In the genomic region with DNA sequence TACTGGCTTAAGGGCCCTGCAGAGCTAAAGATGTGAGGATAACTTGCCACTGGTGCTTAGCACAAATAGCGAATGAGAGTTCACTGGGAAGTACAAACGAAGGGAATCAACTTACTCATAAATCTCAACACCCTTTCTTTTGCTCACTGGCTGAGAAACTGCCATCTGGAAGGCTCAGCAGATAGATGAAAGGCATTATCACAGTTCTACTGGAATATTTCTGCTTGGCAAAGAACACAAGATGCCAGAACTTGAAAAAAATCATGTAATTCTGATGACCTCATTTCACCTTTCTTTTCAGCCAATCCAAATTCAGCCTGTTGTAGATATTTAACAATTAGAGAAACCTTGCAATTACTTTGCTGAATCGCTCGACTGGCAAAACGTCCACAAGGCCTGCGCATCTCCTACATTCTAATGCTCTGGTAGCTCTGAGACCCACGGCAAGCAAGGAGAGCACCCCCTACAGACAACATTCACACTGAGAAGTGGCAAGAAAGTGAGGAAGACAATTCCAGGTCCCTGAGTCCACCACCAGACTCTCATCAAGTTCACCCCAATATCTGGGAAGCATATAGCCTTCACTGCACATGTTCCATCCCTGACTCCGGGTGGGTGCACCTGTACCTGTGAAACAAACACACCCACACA, we compare ENCODE assay signal across 19 cellular contexts. TPM values are rescaled to one million over a fixed set of nuclear protein-coding genes. Genes with fewer than 3 reads are reported as not detected.
DNase-seq lines count a peak whose midpoint lies in the region; TF ChIP-seq lines count a peak whose summit lies in the region.
"Had no signal": no experiment of that assay in that cellular context is flagged by ENCODE, and none has a peak within 500 bp of the region (broad histone marks: within the 10 kb centered on the region; RNA-seq: fewer than 3 reads in every experiment).

No MANE protein-coding gene starts in this region.

- no peak overlapping the region for H3K14ac ChIP-seq in H9 (ENCODE audit: insufficient read depth, low read length)

- H3K4me3 ChIP-seq in fibroblast of mammary gland (ENCODE audit: control insufficient read depth, low read depth, low read length) (no peak overlapping the region), ascending aorta (no peak overlapping the region)
- H3K4me3 ChIP-seq: BLaER1, gastrocnemius medialis, right lobe of liver had no signal

- no peak overlapping the region for H3K4ac ChIP-seq in H9 (ENCODE audit: low read depth, low read length)

- intact Hi-C loops in ascending aorta (cut with DNase I) = no loop called here

- H3T11ph ChIP-seq in H9 (ENCODE audit: low read length) = no peak overlapping the region

- H3K27ac ChIP-seq in H9 (ENCODE audit: insufficient read length, low read depth, low read length) = no peak overlapping the region
- no peak overlapping the region for H3K27ac ChIP-seq in ascending aorta
- H3K27ac ChIP-seq: BLaER1, gastrocnemius medialis, right lobe of liver had no signal

- H3K23ac ChIP-seq in H9 (ENCODE audit: insufficient read length, low read depth, low read length) = no peak overlapping the region

- H3K4me1 Mint-ChIP-seq in H9 = peaks cover 23 to 33% of the 10 kb centered on the region in 2 experiments

- no peak overlapping the region for H2BK5ac ChIP-seq in H9 (ENCODE audit: insufficient read length, low read length)

- H3K56ac ChIP-seq in H9 (ENCODE audit: insufficient read length, low read depth, low read length) = no peak overlapping the region

- no peak overlapping the region for H3K18ac ChIP-seq in H9 (ENCODE audit: insufficient read length, low read depth, low read length)

- H3K36me3 ChIP-seq in ascending aorta = no peaks in the 10 kb centered on the region
- H3K36me3 ChIP-seq: BLaER1, gastrocnemius medialis, right lobe of liver had no signal

- no peak overlapping the region for H3K4me2 ChIP-seq in H9 (ENCODE audit: insufficient read depth, insufficient read length, low read length)
- H3K4me2 ChIP-seq: BLaER1 had no signal

- H3K23me2 ChIP-seq in H9 (ENCODE audit: insufficient read length, low read depth, low read length, poor library complexity, severe bottlenecking) = no peaks in the 10 kb centered on the region

- no peaks in the 10 kb centered on the region; the same call in 1 of the 2 replicates for H3K27me3 Mint-ChIP-seq in H9 (ENCODE audit: low read depth)
- H3K27me3 Mint-ChIP-seq: memory B cell had no signal

- H3K9me3 ChIP-seq in H9 (ENCODE audit: control insufficient read depth, low read depth, low read length) = no peaks in the 10 kb centered on the region
- no peaks in the 10 kb centered on the region for H3K9me3 ChIP-seq in ascending aorta
- H3K9me3 ChIP-seq: BLaER1, gastrocnemius medialis, right lobe of liver had no signal

- no peak overlapping the region for H2AFZ ChIP-seq in H9 (ENCODE audit: low read length)

- no peak overlapping the region for H3K9ac ChIP-seq in H9 (ENCODE audit: extremely low read depth, insufficient read length, low read length)
- H3K9ac ChIP-seq: BLaER1 had no signal

- H2BK12ac ChIP-seq in H9 (ENCODE audit: insufficient read length, low read depth, low read length) = no peak overlapping the region

- no peak overlapping the region for H4K91ac ChIP-seq in H9 (ENCODE audit: insufficient read length, low read depth, low read length)

- H3K79me2 ChIP-seq in H9 (ENCODE audit: insufficient read depth, low read length) = no peaks in the 10 kb centered on the region

- H3K9me3 Mint-ChIP-seq in H9 = no peaks in the 10 kb centered on the region
- H3K9me3 Mint-ChIP-seq: activated T-helper 1 cell treated with anti-CD3 and anti-CD28 coated beads, Interleukin-12 subunit alpha, Interleukin-12 subunit beta, Interleukin-2, Interleukin-4 antibody, amounts not matched to agents 30 ng/mL and 10 ng/mL and 1 ng/mL, durations not matched to agents 14 hours and 24 hours and 36 hours; immature natural killer cell; memory B cell had no signal

- no peaks in the 10 kb centered on the region for H3K79me1 ChIP-seq in H9 (ENCODE audit: insufficient read depth, low read depth, low read length, poor library complexity, severe bottlenecking)

- no peak overlapping the region for H2AK5ac ChIP-seq in H9 (ENCODE audit: insufficient read length, low read length)

- H3K4me1 ChIP-seq in H9 (ENCODE audit: insufficient read depth, low read length) (0 out of 2 replicates have a peak, but pooled peaks cover 2% of the 10 kb centered on the region), ascending aorta (peaks cover 0 to 15% of the 10 kb centered on the region in 2 donors)
- H3K4me1 ChIP-seq: BLaER1, gastrocnemius medialis had no signal

- no peak overlapping the region for H2BK15ac ChIP-seq in H9 (ENCODE audit: low read depth, low read length)

- H4K8ac ChIP-seq in H9 (replicated peaks; ENCODE audit: insufficient read length, low read depth, low read length) = no peak overlapping the region

- H3K27ac Mint-ChIP-seq in H9 = no peak overlapping the region; a peak in 1 of 7 replicates
- H3K27ac Mint-ChIP-seq: activated T-helper 1 cell treated with anti-CD3 and anti-CD28 coated beads, Interleukin-12 subunit alpha, Interleukin-12 subunit beta, Interleukin-2, Interleukin-4 antibody, amounts not matched to agents 30 ng/mL and 10 ng/mL and 1 ng/mL, durations not matched to agents 14 hours and 24 hours and 36 hours; immature natural killer cell had no signal

- no peak overlapping the region for H2BK20ac ChIP-seq in H9 (ENCODE audit: low read depth, low read length, poor library complexity, severe bottlenecking)

- peaks cover 2% of the 10 kb centered on the region for H4K20me1 ChIP-seq in H9 (ENCODE audit: control insufficient read depth, insufficient read depth, insufficient read length)
- H4K20me1 ChIP-seq: BLaER1 had no signal

- TF ChIP-seq CTCF in H9 (conservative IDR thresholded peaks at IDR 0.05) (peak; percentile 56), fibroblast of mammary gland (conservative IDR thresholded peaks at IDR 0.05; ENCODE audit: control insufficient read depth, insufficient read depth, low read depth, low read length) (peak; percentile 23), ascending aorta (IDR thresholded peaks at IDR 0.05) (no peak)

- H4K5ac ChIP-seq in H9 (ENCODE audit: insufficient read length, low read depth, low read length) = no peak overlapping the region

- no peaks in the 10 kb centered on the region for H3K36me3 Mint-ChIP-seq in H9 (ENCODE audit: insufficient read depth in 1 of 3, low read depth in 3 of 3)

- H2BK120ac ChIP-seq in H9 (ENCODE audit: low read depth, low read length, poor library complexity, severe bottlenecking) = no peak overlapping the region

- no peak overlapping the region for H3K4me3 Mint-ChIP-seq in H9
- H3K4me3 Mint-ChIP-seq: activated T-helper 1 cell treated with anti-CD3 and anti-CD28 coated beads, Interleukin-12 subunit alpha, Interleukin-12 subunit beta, Interleukin-2, Interleukin-4 antibody, amounts not matched to agents 30 ng/mL and 10 ng/mL and 1 ng/mL, durations not matched to agents 14 hours and 24 hours and 36 hours; immature natural killer cell; memory B cell had no signal

- no CpG with 5 or more reads among the region's 8 CpGs for WGBS in H9 (ENCODE audit: extremely low coverage, insufficient read length, low lambda C conversion rate)

- DNase-seq in H9 = no peak
- peak; percentile 85 for DNase-seq in amniotic epithelial cell (ENCODE audit: low read depth)
- DNase-seq in fibroblast of mammary gland (ENCODE audit: low read depth) = peak; percentile 52
- peak; percentile 48 for DNase-seq in putamen (ENCODE audit: low spot score)
- DNase-seq in ascending aorta (ENCODE audit: low spot score in 2 of 2) = no peak
- no peak for DNase-seq in SHP77 treated with DMSO at 0.1 percent for 48 hours (lab: John Stamatoyannopoulos, UW)
- no peak for DNase-seq in SK-N-DZ (ENCODE audit: low spot score)
- DNase-seq in HuH-7 (ENCODE audit: low spot score) = no peak
- DNase-seq: activated CD4-positive, alpha-beta T cell treated with anti-CD3 and anti-CD28 coated beads, Interleukin-2, amount 50 U/mL, for 48 hours; amniotic stem cell; gastrocnemius medialis; immature natural killer cell; KBM-7; NCI-H1105; right lobe of liver; stimulated activated CD4-positive, alpha-beta T cell treated with anti-CD3 and anti-CD28 coated beads, Interleukin-4, amount 100 ng/mL, for 24 hours had no signal

- H3K27me3 ChIP-seq in H9 (ENCODE audit: insufficient read depth, low read length) = no peaks in the 10 kb centered on the region
- H3K27me3 ChIP-seq in ascending aorta = no peaks in the 10 kb centered on the region
- H3K27me3 ChIP-seq: BLaER1, gastrocnemius medialis, right lobe of liver had no signal

RNA-seq across cellular contexts. Expression of a gene that starts 27.5 kb away (rescaled TPM):
- total RNA-seq in H9 (2021) (6.4 and 7.0 TPM in 2 replicates), ascending aorta (5.2 TPM)
- 17.7 and 22.3 TPM in 2 replicates for polyA plus RNA-seq in SK-N-DZ (2014; cell fraction: cytosol; rRNA removed)
- polyA plus RNA-seq in SK-N-DZ (2014; cell fraction: nucleus; rRNA removed) = 10.8 and 19.3 TPM in 2 replicates

Comparison
In these comparisons a context has a peak if more than half of its experiments do, and no peak if none do; other contexts are left out.
1. DNase-seq: peak in amniotic epithelial cell (single experiment), fibroblast of mammary gland (single experiment) and putamen (single experiment); none in H9 (single experiment), ascending aorta (0 of 2), SHP77 treated with DMSO at 0.1 percent for 48 hours (single experiment), SK-N-DZ (single experiment) and HuH-7 (single experiment).
2. CTCF ChIP-seq: peak in H9 (single experiment) and fibroblast of mammary gland (single experiment); none in ascending aorta (0 of 3).